Comparison of ENCODE assay signal across 1 cellular context in the genomic region with DNA sequence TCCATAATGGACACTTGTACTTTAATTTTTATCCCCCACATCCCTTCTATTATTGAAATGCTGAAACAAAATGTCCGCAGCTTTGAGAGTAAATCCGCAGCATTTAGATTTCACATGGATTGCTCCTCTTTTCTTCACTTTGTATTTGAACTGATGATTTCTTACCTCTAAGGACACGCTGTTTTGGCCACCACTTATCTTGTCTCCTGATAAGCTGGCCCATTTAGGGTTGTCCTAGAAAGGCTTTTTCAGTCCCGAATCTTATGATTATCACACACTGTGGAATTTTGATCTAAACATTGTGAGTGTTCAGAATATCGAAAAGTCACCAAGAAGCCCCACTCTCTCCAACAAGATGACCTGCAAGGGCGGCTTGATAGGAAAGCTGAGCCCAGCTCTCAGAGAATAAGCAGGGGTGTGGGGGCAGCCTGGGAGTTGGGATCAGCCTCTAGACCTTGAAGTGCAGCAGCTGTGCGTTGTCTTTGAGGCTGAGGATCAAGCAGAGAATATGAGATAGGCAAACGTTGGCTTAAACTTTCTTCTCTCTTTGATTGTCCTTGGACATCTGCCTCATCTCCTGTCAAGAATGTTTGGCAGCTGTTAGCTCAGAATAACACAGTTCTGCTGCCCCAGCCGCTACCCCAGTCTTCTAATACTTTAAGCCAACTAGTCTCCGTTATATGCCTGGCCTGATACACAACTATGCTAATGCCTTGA.
TF ChIP-seq lines count a peak whose summit lies in the region.

No MANE protein-coding gene starts in this region.

TF ChIP-seq in HepG2, 621 proteins besides CTCF, POLR2A, EP300 and RAD21 (continued from another document):
- no peak for TF ChIP-seq MAFF (IDR thresholded peaks at IDR 0.05; ENCODE audit: low read depth, low read length)
TF ChIP-seq in HepG2: peak in this region for 0.
